1 cellular context compared by ENCODE assay signal in the genomic region with DNA sequence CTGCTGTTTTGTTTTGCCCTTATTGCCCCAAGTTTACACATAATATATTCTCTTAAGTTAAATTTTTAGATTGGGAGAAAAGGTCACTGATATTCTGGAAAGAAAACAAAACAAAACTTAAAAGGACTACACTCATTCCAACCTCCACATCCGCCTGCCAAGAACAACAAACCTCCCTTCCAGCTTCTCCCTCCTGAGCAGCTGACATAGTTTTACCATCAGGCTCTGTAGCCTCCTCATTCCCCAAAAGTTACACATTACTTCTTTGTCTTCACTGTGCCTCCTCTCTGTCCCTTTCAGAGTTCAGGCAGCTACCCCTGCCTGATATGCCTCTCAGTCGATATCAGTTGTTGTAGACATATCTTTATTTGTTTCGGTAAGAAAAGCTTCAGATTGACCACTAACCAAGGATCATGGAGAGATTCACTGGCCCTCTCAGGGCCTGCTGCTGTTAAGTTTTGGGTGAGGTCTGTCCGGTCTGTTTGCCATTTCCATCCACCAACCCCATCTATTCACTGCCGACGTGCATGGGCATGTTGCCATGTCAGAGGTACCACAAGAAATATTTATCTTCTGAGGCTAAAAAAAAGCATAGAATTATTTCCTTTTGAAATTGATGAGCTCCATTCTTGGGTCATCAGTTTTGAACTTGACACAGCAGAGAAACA.
TF ChIP-seq lines count a peak whose summit lies in the region.

No MANE protein-coding gene starts in this region.

TF ChIP-seq in IMR-90, 13 proteins besides CTCF, POLR2A, EP300 and RAD21:
- TF ChIP-seq CEBPB (IDR thresholded peaks at IDR 0.05; ENCODE audit: low read depth, low read length) = no peak
- TF ChIP-seq RFX5 (IDR thresholded peaks at IDR 0.05; ENCODE audit: low read depth, low read length) = no peak
- no peak for TF ChIP-seq NFE2L2 (IDR thresholded peaks at IDR 0.05; ENCODE audit: low read depth, low read length)
